ENCODE assay signal across 20 cellular contexts in genomic region chr3:6418492-6418891, GRCh38.
DNase-seq lines count a peak whose midpoint lies in the region; ATAC-seq, FAIRE-seq and TF ChIP-seq lines count a peak whose summit lies in the region.
"Had no signal": no experiment of that assay in that cellular context is flagged by ENCODE, and none has a peak within 500 bp of the region (broad histone marks: within the 10 kb centered on the region; RNA-seq: fewer than 3 reads in every experiment).

No MANE protein-coding gene starts in this region.

- no peak for TF ChIP-seq EP300 in A549 (IDR thresholded peaks at IDR 0.05)
- TF ChIP-seq EP300 in K562 (IDR thresholded peaks at IDR 0.05; ENCODE audit: low read length), result no peak

- H3K9ac ChIP-seq in IMR-90 (ENCODE audit: low read depth, low read length), result no peak overlapping the region
- no peak overlapping the region for H3K9ac ChIP-seq in K562 (ENCODE audit: insufficient read depth in 1 of 2, low read depth in 2 of 2, low read length in 2 of 2)
- H3K9ac ChIP-seq: BLaER1 treated with 17β-estradiol and CSF1 and Interleukin-3, amounts not matched to agents 10 nM and 100 nM had no signal

- WGBS in A549 (ENCODE audit: missing lambda C conversion rate), result 81% methylated on average over 1 of the region's 1 CpG
- WGBS in IMR-90 (ENCODE audit: extremely low coverage in 2 of 2, insufficient read length in 1 of 2), 2 experiments, result no CpG with 5 or more reads among the region's 1 CpG
- 0% methylated on average over 1 of the region's 1 CpG for WGBS in K562 (ENCODE audit: insufficient coverage, low coverage, missing lambda C conversion rate)

- H3K27me3 ChIP-seq in IMR-90 (ENCODE audit: control insufficient read depth, insufficient read depth, low read length) (no peaks in the 10 kb centered on the region), K562 (ENCODE audit: control insufficient read depth in 2 of 2, insufficient read depth in 2 of 2, low read length in 2 of 2) (no peaks in the 10 kb centered on the region)
- H3K27me3 ChIP-seq: BLaER1 treated with 17β-estradiol and CSF1 and Interleukin-3, amounts not matched to agents 10 nM and 100 nM had no signal

- no peak overlapping the region for H4K91ac ChIP-seq in IMR-90 (ENCODE audit: insufficient read depth, low read depth, low read length)

- no peak overlapping the region for H3K18ac ChIP-seq in IMR-90 (ENCODE audit: low read depth, low read length)

- ATAC-seq in A549 (no peak), IMR-90 (ENCODE audit: low read depth) (no peak), K562 (no peak), GM21825 (IDR thresholded peaks at IDR 0.05; ENCODE audit: unreplicated experiment) (no peak)
- ATAC-seq: CD8-positive, alpha-beta T cell had no signal

- no peak overlapping the region for H3K14ac ChIP-seq in IMR-90 (replicated peaks; ENCODE audit: low read depth, low read length)

- H3K36me3 ChIP-seq in IMR-90 (ENCODE audit: control insufficient read depth, insufficient read depth, low read length) (no peaks in the 10 kb centered on the region), K562 (ENCODE audit: control insufficient read depth, insufficient read depth, low read length) (no peaks in the 10 kb centered on the region)
- H3K36me3 ChIP-seq: BLaER1 treated with 17β-estradiol and CSF1 and Interleukin-3, amounts not matched to agents 10 nM and 100 nM had no signal

- TF ChIP-seq CTCF in A549 (IDR thresholded peaks at IDR 0.05), result no peak
- no peak for TF ChIP-seq CTCF in IMR-90 (conservative IDR thresholded peaks at IDR 0.05; ENCODE audit: low read depth, low read length)
- no peak for TF ChIP-seq CTCF in K562 (IDR thresholded peaks at IDR 0.05 in 2 of 3, conservative IDR thresholded peaks at IDR 0.05 in 1 of 3; ENCODE audit: insufficient read depth in 2 of 3, low read depth in 1 of 3, low read length in 3 of 3)

- no peak overlapping the region for H2AK9ac ChIP-seq in IMR-90 (replicated peaks; ENCODE audit: low read depth, low read length, poor library complexity)

- no peak overlapping the region for H2AFZ ChIP-seq in IMR-90 (replicated peaks; ENCODE audit: low read length, poor library complexity)
- no peak overlapping the region for H2AFZ ChIP-seq in K562 (ENCODE audit: low read depth, low read length)

- no peak overlapping the region for H3K56ac ChIP-seq in IMR-90 (ENCODE audit: extremely low read depth, insufficient read depth, low read length)

- POLR2A ChIA-PET in A549 (lab: Yijun Ruan, JAX) (no interaction called here), IMR-90 (lab: Charles Lee; ENCODE audit: unreplicated experiment) (no interaction called here), K562 (lab: Yijun Ruan, JAX) (interaction anchor here (0.6 kb wide), 1 partner anchor 480 kb away, joined by 3 read pairs; no protein-coding TSS in a partner anchor)

- no peaks in the 10 kb centered on the region for H3K79me2 ChIP-seq in K562 (ENCODE audit: control insufficient read depth, insufficient read depth, low read length)

- H4K5ac ChIP-seq in IMR-90 (ENCODE audit: low read depth, low read length), result no peak overlapping the region

- no peak for DNase-seq in A549 (ENCODE audit: low read depth in 1 of 2, low spot score in 1 of 2)
- DNase-seq in IMR-90, result no peak
- no peak for DNase-seq in K562 (ENCODE audit: extremely low read depth in 1 of 4, low spot score in 3 of 4)
- DNase-seq in NCI-H526 (lab: John Stamatoyannopoulos, UW), result no peak
- DNase-seq: 8988T; AML-193; Caco-2; Calu3; CD4-positive, alpha-beta T cell; CD8-positive, alpha-beta T cell; DMS79 treated with DMSO at 0.1 percent for 48 hours; GF-D8 had no signal

- no peak overlapping the region for H4K8ac ChIP-seq in IMR-90 (ENCODE audit: low read depth in 2 of 2, low read length in 2 of 2)

- no peaks in the 10 kb centered on the region for H3K9me3 ChIP-seq in A549
- H3K9me3 ChIP-seq in IMR-90 (ENCODE audit: control insufficient read depth, insufficient read depth, low read length), result peaks cover 6% of the 10 kb centered on the region
- H3K9me3 ChIP-seq in K562 (replicated peaks; ENCODE audit: control insufficient read depth, insufficient read depth, low read depth, low read length), result no peaks in the 10 kb centered on the region
- H3K9me3 ChIP-seq: Caco-2 had no signal

- CTCF ChIA-PET in A549 (lab: Yijun Ruan, JAX), result no interaction called here
- CTCF ChIA-PET in IMR-90 (lab: Yijun Ruan, JAX), result no interaction called here
- CTCF ChIA-PET in K562 (lab: Yijun Ruan, JAX; ENCODE audit: low intra/inter-chr PET ratio), result no interaction called here

- H3K27ac ChIP-seq in A549, result no peak overlapping the region
- no peak overlapping the region for H3K27ac ChIP-seq in IMR-90 (ENCODE audit: insufficient read depth, low read length)
- H3K27ac ChIP-seq in K562 (ENCODE audit: extremely low read depth, low read depth, low read length), result no peak overlapping the region
- H3K27ac ChIP-seq: BLaER1 treated with 17β-estradiol and CSF1 and Interleukin-3, amounts not matched to agents 10 nM and 100 nM; C4-2B had no signal

- H3K4me3 ChIP-seq in A549 (no peak overlapping the region), IMR-90 (ENCODE audit: insufficient read depth, low read depth, low read length) (no peak overlapping the region), K562 (no peak overlapping the region)
- H3K4me3 ChIP-seq: BLaER1 treated with 17β-estradiol and CSF1 and Interleukin-3, amounts not matched to agents 10 nM and 100 nM had no signal

- H2BK5ac ChIP-seq in IMR-90 (ENCODE audit: low read depth, low read length, poor library complexity, severe bottlenecking), result no peak overlapping the region

- no peaks in the 10 kb centered on the region for H3K79me1 ChIP-seq in IMR-90 (ENCODE audit: low read depth in 1 of 2, low read length in 2 of 2)

- TF ChIP-seq RAD21 in A549 (conservative IDR thresholded peaks at IDR 0.05 in 1 of 2, IDR thresholded peaks at IDR 0.05 in 1 of 2) (no peak), IMR-90 (IDR thresholded peaks at IDR 0.05; ENCODE audit: low read length) (no peak), K562 (CRISPR knock-in tag; conservative IDR thresholded peaks at IDR 0.05 in 1 of 2, IDR thresholded peaks at IDR 0.05 in 1 of 2) (no peak)

- no peak overlapping the region for H2BK20ac ChIP-seq in IMR-90 (ENCODE audit: low read depth, low read length)

- H3K23ac ChIP-seq in IMR-90 (ENCODE audit: low read depth, low read length), result no peak overlapping the region

- H2BK120ac ChIP-seq in IMR-90 (ENCODE audit: low read depth, low read length), result no peak overlapping the region

- in situ Hi-C loops in IMR-90 (cut with MboI; ENCODE audit: low sequenced_read_pairs), result no loop called here
- in situ Hi-C loops in K562 (cut with MboI), result no loop called here

- no peaks in the 10 kb centered on the region for H3K4me1 ChIP-seq in A549
- no peaks in the 10 kb centered on the region for H3K4me1 ChIP-seq in IMR-90 (ENCODE audit: control insufficient read depth, insufficient read depth, low read length)
- no peaks in the 10 kb centered on the region for H3K4me1 ChIP-seq in K562 (replicated peaks in 1 of 2; ENCODE audit: control insufficient read depth in 2 of 2, insufficient read depth in 2 of 2, low read length in 2 of 2)
- H3K4me1 ChIP-seq: BLaER1 treated with 17β-estradiol and CSF1 and Interleukin-3, amounts not matched to agents 10 nM and 100 nM; Caco-2 had no signal

- H2BK15ac ChIP-seq in IMR-90 (ENCODE audit: low read depth, low read length), result no peak overlapping the region

- dilution Hi-C loops in IMR-90 (cut with HindIII; ENCODE audit: low sequenced_read_pairs, unreplicated experiment), result no loop called here

- intact Hi-C loops in IMR-90 (cut with micrococcal nuclease), result no loop called here
- intact Hi-C loops in K562 (cut with micrococcal nuclease), result no loop called here

- no peak overlapping the region for H2AK5ac ChIP-seq in IMR-90 (ENCODE audit: low read depth, low read length)

- H4K20me1 ChIP-seq in IMR-90 (ENCODE audit: insufficient read depth, low read length) (no peaks in the 10 kb centered on the region), K562 (replicated peaks; ENCODE audit: control insufficient read depth, insufficient read depth, low read length) (no peaks in the 10 kb centered on the region)
- H4K20me1 ChIP-seq: BLaER1 treated with 17β-estradiol and CSF1 and Interleukin-3, amounts not matched to agents 10 nM and 100 nM had no signal

- BruUV-seq in IMR-90 (replicated peaks; lab: Mats Ljungman, UMichigan) (no TSS peak), K562 (replicated peaks; lab: Mats Ljungman, UMichigan) (no TSS peak)

- H3K4me2 ChIP-seq in A549 (no peak overlapping the region), IMR-90 (ENCODE audit: low read depth, low read length) (no peak overlapping the region), K562 (ENCODE audit: insufficient read depth, low read length) (no peak overlapping the region)
- H3K4me2 ChIP-seq: BLaER1 treated with 17β-estradiol and CSF1 and Interleukin-3, amounts not matched to agents 10 nM and 100 nM had no signal

- no peak for FAIRE-seq in A549 (lab: Jason Lieb, UNC)
- FAIRE-seq in K562 (lab: Jason Lieb, UNC), result no peak
- FAIRE-seq: A204.1, D721Med, G401.6, GM12891, GM19239 had no signal

- H3K9me1 ChIP-seq in IMR-90 (ENCODE audit: insufficient read depth, low read length), result no peaks in the 10 kb centered on the region
- no peaks in the 10 kb centered on the region for H3K9me1 ChIP-seq in K562 (ENCODE audit: control insufficient read depth, insufficient read depth, low read length)

- no peak overlapping the region for H3K4ac ChIP-seq in IMR-90 (ENCODE audit: low read depth, low read length)

- TF ChIP-seq POLR2A in A549 (IDR thresholded peaks at IDR 0.05; ENCODE audit: low read length), result no peak
- TF ChIP-seq POLR2A in IMR-90 (IDR thresholded peaks at IDR 0.05; ENCODE audit: low read depth, low read length), result no peak
- no peak for TF ChIP-seq POLR2A in K562 (conservative IDR thresholded peaks at IDR 0.05)

TF ChIP-seq in A549, 52 proteins besides CTCF, POLR2A, EP300 and RAD21 (continues in another document):
- peak; percentile 82 for TF ChIP-seq MAFK (IDR thresholded peaks at IDR 0.05; ENCODE audit: partially characterized antibody)

TF ChIP-seq in IMR-90, 13 proteins besides CTCF, POLR2A, EP300 and RAD21 (continues in another document):
- TF ChIP-seq RFX5 (IDR thresholded peaks at IDR 0.05; ENCODE audit: low read depth, low read length) (no peak), BHLHE40 (IDR thresholded peaks at IDR 0.05; ENCODE audit: low read depth, low read length) (no peak), MXI1 (IDR thresholded peaks at IDR 0.05; ENCODE audit: borderline replicate concordance, low read depth, low read length) (no peak), RCOR1 (IDR thresholded peaks at IDR 0.05; ENCODE audit: insufficient replicate concordance, low read length) (no peak), NFE2L2 (IDR thresholded peaks at IDR 0.05; ENCODE audit: low read depth, low read length) (0 out of 2 replicates have a peak, but pooled peaks have one; percentile 6)

TF ChIP-seq in K562, 482 proteins besides CTCF, POLR2A, EP300 and RAD21 (continues in another document):
- TF ChIP-seq RHOXF2B (CRISPR knock-in tag; conservative IDR thresholded peaks at IDR 0.05), result no peak
- 0 out of 2 replicates have a peak, but pooled peaks have one; percentile 4 for TF ChIP-seq NFE2 (IDR thresholded peaks at IDR 0.05; ENCODE audit: low read depth)
- TF ChIP-seq MAFF (IDR thresholded peaks at IDR 0.05; ENCODE audit: low read length), result peak; percentile 81
- TF ChIP-seq ZNF316 (IDR thresholded peaks at IDR 0.05), result peak; percentile 85
- TF ChIP-seq MAFK (IDR thresholded peaks at IDR 0.05; ENCODE audit: low read length), result peak; percentile 76
- peak; percentile 76 for TF ChIP-seq C11orf30 (IDR thresholded peaks at IDR 0.05; ENCODE audit: low read depth)
- TF ChIP-seq HNRNPUL1 (IDR thresholded peaks at IDR 0.05; ENCODE audit: low read length), result no peak

Comparison
In these comparisons a context has a peak if more than half of its experiments do, and no peak if none do; other contexts are left out.
1. Of the 35 proteins assayed by ChIP-seq in both K562 and A549: peak only in K562: none; only in A549: none; in both: MAFK; in neither: 34.